In the genomic region with DNA sequence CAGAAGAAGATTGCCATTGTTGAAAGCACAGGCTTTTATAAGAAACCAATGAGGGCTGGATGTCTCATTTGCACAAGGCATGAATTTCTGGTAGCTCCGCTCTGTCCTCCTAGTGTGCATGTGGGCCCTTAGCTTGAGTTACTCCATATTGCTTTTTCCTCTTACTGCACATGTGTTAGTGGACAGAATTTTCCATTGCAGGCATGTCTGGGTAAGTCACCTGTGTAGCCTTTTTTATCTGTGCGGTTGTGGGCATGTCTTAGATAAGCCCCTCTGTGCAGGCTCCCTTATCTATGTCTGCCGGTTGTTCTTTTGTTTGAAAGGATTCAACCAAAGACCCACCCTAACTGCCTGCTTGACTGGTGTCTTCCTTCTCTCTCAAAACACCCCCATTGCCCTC, we compare ENCODE assay signal across 1 cellular context.
TF ChIP-seq lines count a peak whose summit lies in the region.

No MANE protein-coding gene starts in this region.

TF ChIP-seq in K562, 482 proteins besides CTCF, POLR2A, EP300 and RAD21 (continued from another document and continues in another):
- TF ChIP-seq, protein P1, sequence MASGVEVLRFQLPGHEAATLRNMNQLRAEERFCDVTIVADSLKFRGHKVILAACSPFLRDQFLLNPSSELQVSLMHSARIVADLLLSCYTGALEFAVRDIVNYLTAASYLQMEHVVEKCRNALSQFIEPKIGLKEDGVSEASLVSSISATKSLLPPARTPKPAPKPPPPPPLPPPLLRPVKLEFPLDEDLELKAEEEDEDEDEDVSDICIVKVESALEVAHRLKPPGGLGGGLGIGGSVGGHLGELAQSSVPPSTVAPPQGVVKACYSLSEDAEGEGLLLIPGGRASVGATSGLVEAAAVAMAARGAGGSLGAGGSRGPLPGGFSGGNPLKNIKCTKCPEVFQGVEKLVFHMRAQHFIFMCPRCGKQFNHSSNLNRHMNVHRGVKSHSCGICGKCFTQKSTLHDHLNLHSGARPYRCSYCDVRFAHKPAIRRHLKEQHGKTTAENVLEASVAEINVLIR (CRISPR knock-in tag; IDR thresholded peaks at IDR 0.05): peak; percentile 93
- TF ChIP-seq, protein P2, sequence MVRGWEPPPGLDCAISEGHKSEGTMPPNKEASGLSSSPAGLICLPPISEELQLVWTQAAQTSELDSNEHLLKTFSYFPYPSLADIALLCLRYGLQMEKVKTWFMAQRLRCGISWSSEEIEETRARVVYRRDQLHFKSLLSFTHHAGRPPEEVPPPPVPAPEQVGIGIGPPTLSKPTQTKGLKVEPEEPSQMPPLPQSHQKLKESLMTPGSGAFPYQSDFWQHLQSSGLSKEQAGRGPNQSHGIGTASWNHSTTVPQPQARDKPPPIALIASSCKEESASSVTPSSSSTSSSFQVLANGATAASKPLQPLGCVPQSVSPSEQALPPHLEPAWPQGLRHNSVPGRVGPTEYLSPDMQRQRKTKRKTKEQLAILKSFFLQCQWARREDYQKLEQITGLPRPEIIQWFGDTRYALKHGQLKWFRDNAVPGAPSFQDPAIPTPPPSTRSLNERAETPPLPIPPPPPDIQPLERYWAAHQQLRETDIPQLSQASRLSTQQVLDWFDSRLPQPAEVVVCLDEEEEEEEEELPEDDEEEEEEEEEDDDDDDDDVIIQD (CRISPR knock-in tag; IDR thresholded peaks at IDR 0.05): peak; percentile 99
- TF ChIP-seq ZC3H11A (IDR thresholded peaks at IDR 0.05; ENCODE audit: low read depth, low read length): no peak
- no peak for TF ChIP-seq NFRKB (IDR thresholded peaks at IDR 0.05; ENCODE audit: low read depth)
- TF ChIP-seq ETV5 (CRISPR knock-in tag; IDR thresholded peaks at IDR 0.05; ENCODE audit: low read depth): no peak
- TF ChIP-seq KLF10 (CRISPR knock-in tag; IDR thresholded peaks at IDR 0.05): peak; percentile 81; the same call in 1 of the 2 replicates
- peak; percentile 77 for TF ChIP-seq SMARCE1 (IDR thresholded peaks at IDR 0.05)
- TF ChIP-seq WHSC1 (IDR thresholded peaks at IDR 0.05; ENCODE audit: low read length): no peak
- TF ChIP-seq ZNF699 (CRISPR knock-in tag; IDR thresholded peaks at IDR 0.05; ENCODE audit: insufficient replicate concordance): peak; percentile 38
- TF ChIP-seq, protein P3, sequence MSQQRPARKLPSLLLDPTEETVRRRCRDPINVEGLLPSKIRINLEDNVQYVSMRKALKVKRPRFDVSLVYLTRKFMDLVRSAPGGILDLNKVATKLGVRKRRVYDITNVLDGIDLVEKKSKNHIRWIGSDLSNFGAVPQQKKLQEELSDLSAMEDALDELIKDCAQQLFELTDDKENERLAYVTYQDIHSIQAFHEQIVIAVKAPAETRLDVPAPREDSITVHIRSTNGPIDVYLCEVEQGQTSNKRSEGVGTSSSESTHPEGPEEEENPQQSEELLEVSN (IDR thresholded peaks at IDR 0.05; ENCODE audit: borderline replicate concordance in 1 of 2, extremely low read depth in 1 of 2, insufficient read depth in 1 of 2, insufficient read length in 1 of 2, low read depth in 1 of 2, low read length in 1 of 2, poor library complexity in 1 of 2, severe bottlenecking in 1 of 2): peak in 1 of 2 experiments; percentile 41
- TF ChIP-seq NFXL1 (CRISPR knock-in tag; IDR thresholded peaks at IDR 0.05): peak; percentile 96
- no peak; the same call in 1 of the 2 replicates for TF ChIP-seq ZNF584 (CRISPR knock-in tag; IDR thresholded peaks at IDR 0.05; ENCODE audit: low read depth)
- no peak for TF ChIP-seq TBP (optimal IDR thresholded peaks at IDR 0.05; ENCODE audit: low read depth, low read length)
- peak; percentile 85; the same call in 1 of the 2 replicates for TF ChIP-seq ZNF551 (CRISPR knock-in tag; IDR thresholded peaks at IDR 0.05)
- TF ChIP-seq JUND (IDR thresholded peaks at IDR 0.05; ENCODE audit: borderline replicate concordance, low read depth, low read length): no peak
- TF ChIP-seq JUND (tag; IDR thresholded peaks at IDR 0.05; ENCODE audit: borderline replicate concordance, low read depth, low read length): peak; percentile 94; the same call in 2 of the 3 replicates
- TF ChIP-seq, protein P4, sequence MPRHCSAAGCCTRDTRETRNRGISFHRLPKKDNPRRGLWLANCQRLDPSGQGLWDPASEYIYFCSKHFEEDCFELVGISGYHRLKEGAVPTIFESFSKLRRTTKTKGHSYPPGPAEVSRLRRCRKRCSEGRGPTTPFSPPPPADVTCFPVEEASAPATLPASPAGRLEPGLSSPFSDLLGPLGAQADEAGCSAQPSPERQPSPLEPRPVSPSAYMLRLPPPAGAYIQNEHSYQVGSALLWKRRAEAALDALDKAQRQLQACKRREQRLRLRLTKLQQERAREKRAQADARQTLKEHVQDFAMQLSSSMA (CRISPR knock-in tag; IDR thresholded peaks at IDR 0.05): peak; percentile 82; the same call in 1 of the 2 replicates
- TF ChIP-seq, protein P5, sequence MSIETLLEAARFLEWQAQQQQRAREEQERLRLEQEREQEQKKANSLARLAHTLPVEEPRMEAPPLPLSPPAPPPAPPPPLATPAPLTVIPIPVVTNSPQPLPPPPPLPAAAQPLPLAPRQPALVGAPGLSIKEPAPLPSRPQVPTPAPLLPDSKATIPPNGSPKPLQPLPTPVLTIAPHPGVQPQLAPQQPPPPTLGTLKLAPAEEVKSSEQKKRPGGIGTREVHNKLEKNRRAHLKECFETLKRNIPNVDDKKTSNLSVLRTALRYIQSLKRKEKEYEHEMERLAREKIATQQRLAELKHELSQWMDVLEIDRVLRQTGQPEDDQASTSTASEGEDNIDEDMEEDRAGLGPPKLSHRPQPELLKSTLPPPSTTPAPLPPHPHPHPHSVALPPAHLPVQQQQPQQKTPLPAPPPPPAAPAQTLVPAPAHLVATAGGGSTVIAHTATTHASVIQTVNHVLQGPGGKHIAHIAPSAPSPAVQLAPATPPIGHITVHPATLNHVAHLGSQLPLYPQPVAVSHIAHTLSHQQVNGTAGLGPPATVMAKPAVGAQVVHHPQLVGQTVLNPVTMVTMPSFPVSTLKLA (conservative IDR thresholded peaks at IDR 0.05): peak in 1 of 2 experiments; percentile 47; a peak in 3 of 4 replicates
- TF ChIP-seq NFATC3 (IDR thresholded peaks at IDR 0.05): peak; percentile 75; the same call in 1 of the 2 replicates
- peak; percentile 70 for TF ChIP-seq NFIX (CRISPR knock-in tag; IDR thresholded peaks at IDR 0.05; ENCODE audit: low read depth)
- no peak for TF ChIP-seq SNRNP70 (optimal IDR thresholded peaks at IDR 0.05; ENCODE audit: low read depth, low read length)
- TF ChIP-seq LEF1 (IDR thresholded peaks at IDR 0.05): no peak; the same call in 1 of the 2 replicates
- TF ChIP-seq ZBTB7A (IDR thresholded peaks at IDR 0.05; ENCODE audit: borderline replicate concordance, control insufficient read depth, low read depth, low read length): peak; percentile 48; the same call in 1 of the 2 replicates
- TF ChIP-seq HNRNPK (IDR thresholded peaks at IDR 0.05; ENCODE audit: low read depth, low read length, poor library complexity, severe bottlenecking): no peak
- TF ChIP-seq, protein P6, sequence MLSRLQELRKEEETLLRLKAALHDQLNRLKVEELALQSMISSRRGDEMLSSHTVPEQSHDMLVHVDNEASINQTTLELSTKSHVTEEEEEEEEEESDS (CRISPR knock-in tag; IDR thresholded peaks at IDR 0.05): peak; percentile 67
- no peak for TF ChIP-seq LARP7 (IDR thresholded peaks at IDR 0.05)
- TF ChIP-seq NFIC (IDR thresholded peaks at IDR 0.05): peak; percentile 84
- TF ChIP-seq HMGN3 (IDR thresholded peaks at IDR 0.05; ENCODE audit: borderline replicate concordance, extremely low read depth, insufficient read length, low read depth, low read length): no peak
- TF ChIP-seq, protein P7, sequence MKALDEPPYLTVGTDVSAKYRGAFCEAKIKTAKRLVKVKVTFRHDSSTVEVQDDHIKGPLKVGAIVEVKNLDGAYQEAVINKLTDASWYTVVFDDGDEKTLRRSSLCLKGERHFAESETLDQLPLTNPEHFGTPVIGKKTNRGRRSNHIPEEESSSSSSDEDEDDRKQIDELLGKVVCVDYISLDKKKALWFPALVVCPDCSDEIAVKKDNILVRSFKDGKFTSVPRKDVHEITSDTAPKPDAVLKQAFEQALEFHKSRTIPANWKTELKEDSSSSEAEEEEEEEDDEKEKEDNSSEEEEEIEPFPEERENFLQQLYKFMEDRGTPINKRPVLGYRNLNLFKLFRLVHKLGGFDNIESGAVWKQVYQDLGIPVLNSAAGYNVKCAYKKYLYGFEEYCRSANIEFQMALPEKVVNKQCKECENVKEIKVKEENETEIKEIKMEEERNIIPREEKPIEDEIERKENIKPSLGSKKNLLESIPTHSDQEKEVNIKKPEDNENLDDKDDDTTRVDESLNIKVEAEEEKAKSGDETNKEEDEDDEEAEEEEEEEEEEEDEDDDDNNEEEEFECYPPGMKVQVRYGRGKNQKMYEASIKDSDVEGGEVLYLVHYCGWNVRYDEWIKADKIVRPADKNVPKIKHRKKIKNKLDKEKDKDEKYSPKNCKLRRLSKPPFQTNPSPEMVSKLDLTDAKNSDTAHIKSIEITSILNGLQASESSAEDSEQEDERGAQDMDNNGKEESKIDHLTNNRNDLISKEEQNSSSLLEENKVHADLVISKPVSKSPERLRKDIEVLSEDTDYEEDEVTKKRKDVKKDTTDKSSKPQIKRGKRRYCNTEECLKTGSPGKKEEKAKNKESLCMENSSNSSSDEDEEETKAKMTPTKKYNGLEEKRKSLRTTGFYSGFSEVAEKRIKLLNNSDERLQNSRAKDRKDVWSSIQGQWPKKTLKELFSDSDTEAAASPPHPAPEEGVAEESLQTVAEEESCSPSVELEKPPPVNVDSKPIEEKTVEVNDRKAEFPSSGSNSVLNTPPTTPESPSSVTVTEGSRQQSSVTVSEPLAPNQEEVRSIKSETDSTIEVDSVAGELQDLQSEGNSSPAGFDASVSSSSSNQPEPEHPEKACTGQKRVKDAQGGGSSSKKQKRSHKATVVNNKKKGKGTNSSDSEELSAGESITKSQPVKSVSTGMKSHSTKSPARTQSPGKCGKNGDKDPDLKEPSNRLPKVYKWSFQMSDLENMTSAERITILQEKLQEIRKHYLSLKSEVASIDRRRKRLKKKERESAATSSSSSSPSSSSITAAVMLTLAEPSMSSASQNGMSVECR (CRISPR knock-in tag; IDR thresholded peaks at IDR 0.05): no peak
- TF ChIP-seq, protein P8, sequence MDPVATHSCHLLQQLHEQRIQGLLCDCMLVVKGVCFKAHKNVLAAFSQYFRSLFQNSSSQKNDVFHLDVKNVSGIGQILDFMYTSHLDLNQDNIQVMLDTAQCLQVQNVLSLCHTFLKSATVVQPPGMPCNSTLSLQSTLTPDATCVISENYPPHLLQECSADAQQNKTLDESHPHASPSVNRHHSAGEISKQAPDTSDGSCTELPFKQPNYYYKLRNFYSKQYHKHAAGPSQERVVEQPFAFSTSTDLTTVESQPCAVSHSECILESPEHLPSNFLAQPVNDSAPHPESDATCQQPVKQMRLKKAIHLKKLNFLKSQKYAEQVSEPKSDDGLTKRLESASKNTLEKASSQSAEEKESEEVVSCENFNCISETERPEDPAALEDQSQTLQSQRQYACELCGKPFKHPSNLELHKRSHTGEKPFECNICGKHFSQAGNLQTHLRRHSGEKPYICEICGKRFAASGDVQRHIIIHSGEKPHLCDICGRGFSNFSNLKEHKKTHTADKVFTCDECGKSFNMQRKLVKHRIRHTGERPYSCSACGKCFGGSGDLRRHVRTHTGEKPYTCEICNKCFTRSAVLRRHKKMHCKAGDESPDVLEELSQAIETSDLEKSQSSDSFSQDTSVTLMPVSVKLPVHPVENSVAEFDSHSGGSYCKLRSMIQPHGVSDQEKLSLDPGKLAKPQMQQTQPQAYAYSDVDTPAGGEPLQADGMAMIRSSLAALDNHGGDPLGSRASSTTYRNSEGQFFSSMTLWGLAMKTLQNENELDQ (CRISPR knock-in tag; IDR thresholded peaks at IDR 0.05; ENCODE audit: borderline replicate concordance): no peak
- TF ChIP-seq, protein P9, sequence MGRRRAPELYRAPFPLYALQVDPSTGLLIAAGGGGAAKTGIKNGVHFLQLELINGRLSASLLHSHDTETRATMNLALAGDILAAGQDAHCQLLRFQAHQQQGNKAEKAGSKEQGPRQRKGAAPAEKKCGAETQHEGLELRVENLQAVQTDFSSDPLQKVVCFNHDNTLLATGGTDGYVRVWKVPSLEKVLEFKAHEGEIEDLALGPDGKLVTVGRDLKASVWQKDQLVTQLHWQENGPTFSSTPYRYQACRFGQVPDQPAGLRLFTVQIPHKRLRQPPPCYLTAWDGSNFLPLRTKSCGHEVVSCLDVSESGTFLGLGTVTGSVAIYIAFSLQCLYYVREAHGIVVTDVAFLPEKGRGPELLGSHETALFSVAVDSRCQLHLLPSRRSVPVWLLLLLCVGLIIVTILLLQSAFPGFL (CRISPR knock-in tag; IDR thresholded peaks at IDR 0.05): no peak
- peak; percentile 86; the same call in 1 of the 2 replicates for TF ChIP-seq ZNF140 (CRISPR knock-in tag; IDR thresholded peaks at IDR 0.05)
- TF ChIP-seq, protein P10, sequence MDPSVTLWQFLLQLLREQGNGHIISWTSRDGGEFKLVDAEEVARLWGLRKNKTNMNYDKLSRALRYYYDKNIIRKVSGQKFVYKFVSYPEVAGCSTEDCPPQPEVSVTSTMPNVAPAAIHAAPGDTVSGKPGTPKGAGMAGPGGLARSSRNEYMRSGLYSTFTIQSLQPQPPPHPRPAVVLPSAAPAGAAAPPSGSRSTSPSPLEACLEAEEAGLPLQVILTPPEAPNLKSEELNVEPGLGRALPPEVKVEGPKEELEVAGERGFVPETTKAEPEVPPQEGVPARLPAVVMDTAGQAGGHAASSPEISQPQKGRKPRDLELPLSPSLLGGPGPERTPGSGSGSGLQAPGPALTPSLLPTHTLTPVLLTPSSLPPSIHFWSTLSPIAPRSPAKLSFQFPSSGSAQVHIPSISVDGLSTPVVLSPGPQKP (CRISPR knock-in tag; IDR thresholded peaks at IDR 0.05): no peak
- no peak for TF ChIP-seq CCAR2 (IDR thresholded peaks at IDR 0.05; ENCODE audit: low read depth, low read length)
- TF ChIP-seq IFI16 (CRISPR knock-in tag; IDR thresholded peaks at IDR 0.05): peak; percentile 99
- no peak for TF ChIP-seq ASH1L (IDR thresholded peaks at IDR 0.05; ENCODE audit: borderline replicate concordance, low read depth, partially characterized antibody)
- no peak for TF ChIP-seq ILF3 (IDR thresholded peaks at IDR 0.05; ENCODE audit: borderline replicate concordance)
- peak; percentile 71 to 74; a peak in 3 of 4 replicates for TF ChIP-seq ARNT (IDR thresholded peaks at IDR 0.05)
- TF ChIP-seq GTF2A2 (tag; IDR thresholded peaks at IDR 0.05): peak; percentile 93
- TF ChIP-seq ZNF780A (CRISPR knock-in tag; IDR thresholded peaks at IDR 0.05): peak; percentile 83; the same call in 1 of the 2 replicates
- TF ChIP-seq ZNF165 (CRISPR knock-in tag; IDR thresholded peaks at IDR 0.05; ENCODE audit: borderline replicate concordance): peak; percentile 93; the same call in 1 of the 2 replicates
- TF ChIP-seq POLR2AphosphoS5 (IDR thresholded peaks at IDR 0.05; ENCODE audit: control insufficient read depth, insufficient read depth, low read depth, low read length): peak; percentile 89
- TF ChIP-seq, protein P11, sequence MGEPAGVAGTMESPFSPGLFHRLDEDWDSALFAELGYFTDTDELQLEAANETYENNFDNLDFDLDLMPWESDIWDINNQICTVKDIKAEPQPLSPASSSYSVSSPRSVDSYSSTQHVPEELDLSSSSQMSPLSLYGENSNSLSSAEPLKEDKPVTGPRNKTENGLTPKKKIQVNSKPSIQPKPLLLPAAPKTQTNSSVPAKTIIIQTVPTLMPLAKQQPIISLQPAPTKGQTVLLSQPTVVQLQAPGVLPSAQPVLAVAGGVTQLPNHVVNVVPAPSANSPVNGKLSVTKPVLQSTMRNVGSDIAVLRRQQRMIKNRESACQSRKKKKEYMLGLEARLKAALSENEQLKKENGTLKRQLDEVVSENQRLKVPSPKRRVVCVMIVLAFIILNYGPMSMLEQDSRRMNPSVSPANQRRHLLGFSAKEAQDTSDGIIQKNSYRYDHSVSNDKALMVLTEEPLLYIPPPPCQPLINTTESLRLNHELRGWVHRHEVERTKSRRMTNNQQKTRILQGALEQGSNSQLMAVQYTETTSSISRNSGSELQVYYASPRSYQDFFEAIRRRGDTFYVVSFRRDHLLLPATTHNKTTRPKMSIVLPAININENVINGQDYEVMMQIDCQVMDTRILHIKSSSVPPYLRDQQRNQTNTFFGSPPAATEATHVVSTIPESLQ (CRISPR knock-in tag; IDR thresholded peaks at IDR 0.05): no peak
- peak; percentile 97 for TF ChIP-seq ZNF133 (CRISPR knock-in tag; IDR thresholded peaks at IDR 0.05)
